ENCODE assay signal across 13 cellular contexts in genomic region chr7:148747274-148747673, GRCh38. TPM values are rescaled to one million over a fixed set of nuclear protein-coding genes. Genes with fewer than 3 reads are reported as not detected.
DNase-seq lines count a peak whose midpoint lies in the region; ATAC-seq and TF ChIP-seq lines count a peak whose summit lies in the region.
"Had no signal": no experiment of that assay in that cellular context is flagged by ENCODE, and none has a peak within 500 bp of the region (broad histone marks: within the 10 kb centered on the region; RNA-seq: fewer than 3 reads in every experiment).

No MANE protein-coding gene starts in this region.

- no peak overlapping the region for H3K4me3 ChIP-seq in cardiac muscle cell
- H3K4me3 ChIP-seq in hepatocyte, result no peak overlapping the region
- H3K4me3 ChIP-seq in thyroid gland (replicated peaks in 1 of 3), result no peak overlapping the region
- no peak overlapping the region for H3K4me3 ChIP-seq in heart left ventricle
- no peak overlapping the region for H3K4me3 ChIP-seq in gastrocnemius medialis
- H3K4me3 ChIP-seq: MG63, pancreas had no signal

- H3K79me2 ChIP-seq in hepatocyte, result peaks cover 57% of the 10 kb centered on the region

- H3K27ac ChIP-seq in cardiac muscle cell, result peak overlapping the region; percentile 72
- H3K27ac ChIP-seq in hepatocyte, result no peak overlapping the region
- H3K27ac ChIP-seq in thyroid gland, result peak overlapping the region in 1 of 3 donors; percentile 1
- H3K27ac ChIP-seq in heart left ventricle, result no peak overlapping the region
- no peak overlapping the region for H3K27ac ChIP-seq in gastrocnemius medialis
- H3K27ac ChIP-seq: pancreas had no signal

- TF ChIP-seq POLR2A in thyroid gland (IDR thresholded peaks at IDR 0.05) (no peak), heart left ventricle (IDR thresholded peaks at IDR 0.05) (no peak), gastrocnemius medialis (IDR thresholded peaks at IDR 0.05) (no peak)

- peaks cover 4% of the 10 kb centered on the region for H3K36me3 ChIP-seq in cardiac muscle cell
- no peaks in the 10 kb centered on the region for H3K36me3 ChIP-seq in hepatocyte (replicated peaks; ENCODE audit: insufficient read depth, low read depth)
- H3K36me3 ChIP-seq in thyroid gland, result no peaks in the 10 kb centered on the region
- H3K36me3 ChIP-seq in heart left ventricle, result peaks cover 0 to 22% (median 0%) of the 10 kb centered on the region in 9 donors
- H3K36me3 ChIP-seq in gastrocnemius medialis, result no peaks in the 10 kb centered on the region
- H3K36me3 ChIP-seq: pancreas had no signal

- H3K9me3 ChIP-seq in cardiac muscle cell (ENCODE audit: low read depth) (no peaks in the 10 kb centered on the region), hepatocyte (ENCODE audit: low read depth) (peaks cover 5% of the 10 kb centered on the region), thyroid gland (no peaks in the 10 kb centered on the region), heart left ventricle (peaks cover 0 to 10% (median 0%) of the 10 kb centered on the region in 12 donors), gastrocnemius medialis (no peaks in the 10 kb centered on the region)
- H3K9me3 ChIP-seq: MG63, pancreas had no signal

- H2AFZ ChIP-seq in hepatocyte, result no peak overlapping the region

- no peaks in the 10 kb centered on the region for H3K9me2 ChIP-seq in hepatocyte (replicated peaks; ENCODE audit: insufficient read depth)

- H3K4me2 ChIP-seq in hepatocyte, result no peak overlapping the region

- in situ Hi-C loops in gastrocnemius medialis (cut with MboI; ENCODE audit: low sequenced_read_pairs in 4 of 4), result no loop called here

- intact Hi-C loops in left ventricle myocardium superior (cut with micrococcal nuclease), result no loop called here
- intact Hi-C loops in thyroid gland (cut with DNase I), result no loop called here
- intact Hi-C loops in heart left ventricle (cut with DNase I), result no loop called here
- intact Hi-C loops in gastrocnemius medialis (cut with DNase I; ENCODE audit: low total_unique reads), result no loop called here

- peak in 1 of 2 donors; percentile 24 for DNase-seq in cardiac muscle cell (ENCODE audit: low read depth in 1 of 2, low spot score in 1 of 2)
- no peak for DNase-seq in left ventricle myocardium superior
- peak; percentile 94 for DNase-seq in NCI-H69 (lab: John Stamatoyannopoulos, UW)
- peak; percentile 57 for DNase-seq in hepatocyte (ENCODE audit: low spot score)
- peak; percentile 30 for DNase-seq in thyroid gland
- DNase-seq in heart left ventricle, result no peak
- DNase-seq in Ammon's horn (ENCODE audit: low spot score), result no peak
- no peak for DNase-seq in gastrocnemius medialis
- DNase-seq: dermis blood vessel endothelial cell, MG63, pancreas, SHP77 had no signal

- H3K27me3 ChIP-seq in cardiac muscle cell (no peaks in the 10 kb centered on the region), hepatocyte (no peaks in the 10 kb centered on the region), thyroid gland (no peaks in the 10 kb centered on the region), heart left ventricle (no peaks in the 10 kb centered on the region), gastrocnemius medialis (no peaks in the 10 kb centered on the region)
- H3K27me3 ChIP-seq: MG63, pancreas had no signal

- 28% methylated on average over 3 of the region's 3 CpGs for WGBS in hepatocyte (ENCODE audit: low lambda C conversion rate, missing lambda C conversion rate)
- WGBS in thyroid gland, 2 donors, result 29% methylated on average over 3 of the region's 3 CpGs
- WGBS in heart left ventricle, 4 donors, result 34 to 52% (median 50%) methylated on average over 3 of the region's 3 CpGs

- ATAC-seq in left ventricle myocardium superior, result no peak
- no peak for ATAC-seq in heart left ventricle
- no peak for ATAC-seq in gastrocnemius medialis
- ATAC-seq: activated CD4-positive, CD25-positive, alpha-beta regulatory T cell treated with anti-CD3 and anti-CD28 coated beads, Interleukin-2, amount 50 U/mL, for 24 hours had no signal

- H3K4me1 ChIP-seq in cardiac muscle cell (ENCODE audit: low read depth) (peaks cover 3% of the 10 kb centered on the region), hepatocyte (ENCODE audit: insufficient read depth) (no peaks in the 10 kb centered on the region), thyroid gland (peaks cover 8 to 15% of the 10 kb centered on the region in 2 donors), heart left ventricle (no peaks in the 10 kb centered on the region), gastrocnemius medialis (peaks cover 10 to 12% of the 10 kb centered on the region in 2 donors)
- H3K4me1 ChIP-seq: pancreas had no signal

- TF ChIP-seq CTCF in cardiac muscle cell (IDR thresholded peaks at IDR 0.05; ENCODE audit: low read depth, low read length) (no peak), hepatocyte (IDR thresholded peaks at IDR 0.05; ENCODE audit: poor library complexity) (no peak), thyroid gland (IDR thresholded peaks at IDR 0.05) (peak in 3 of 6 experiments; percentile 7 to 30 (median 21)), heart left ventricle (IDR thresholded peaks at IDR 0.05) (no peak), gastrocnemius medialis (IDR thresholded peaks at IDR 0.05 in 4 of 5, conservative IDR thresholded peaks at IDR 0.05 in 1 of 5) (no peak)

- peaks cover 3% of the 10 kb centered on the region for H4K20me1 ChIP-seq in hepatocyte (ENCODE audit: insufficient read depth, poor library complexity, severe bottlenecking)

RNA-seq across cellular contexts. Expression of gene CUL1, which starts 48.6 kb away (rescaled TPM):
- total RNA-seq in cardiac muscle cell (58.8 and 59.0 TPM in 2 replicates), left ventricle myocardium superior (48.7 TPM), hepatocyte (64.2 and 68.4 TPM in 2 replicates), thyroid gland (10 to 100 TPM; 51.3 to 53.4 (median 52.9) TPM), heart left ventricle (10 to 100 TPM; 39.8 to 58.3 (median 43.6) TPM), gastrocnemius medialis (100 to 1,000 TPM in 1 of 4 donors, 10 to 100 TPM in 3; 78.7 to 101 (median 84.6) TPM)
- polyA plus RNA-seq in cardiac muscle cell (71.6 and 97.0 TPM in 2 replicates), hepatocyte (55.3 and 56.7 TPM in 2 replicates), heart left ventricle (10 to 100 TPM; 17.5 to 45.6 TPM)

Comparison
In these comparisons a context has a peak if more than half of its experiments do, and no peak if none do; other contexts are left out.
1. DNase-seq: peak in NCI-H69 (single experiment), hepatocyte (single experiment) and thyroid gland (2 of 2); none in left ventricle myocardium superior (single experiment), heart left ventricle (0 of 5), Ammon's horn (single experiment) and gastrocnemius medialis (0 of 2).